8 cellular contexts compared by ENCODE assay signal in genomic region chr7:1729183-1729582, GRCh38. TPM values are rescaled to one million over a fixed set of nuclear protein-coding genes. Genes with fewer than 3 reads are reported as not detected.
"Had no signal": no experiment of that assay in that cellular context is flagged by ENCODE, and none has a peak within 500 bp of the region (broad histone marks: within the 10 kb centered on the region; RNA-seq: fewer than 3 reads in every experiment).

No MANE protein-coding gene starts in this region.

- FAIRE-seq: G401.6, GM12878, GM12891, GM12892, GM18507, GM19239 had no signal

- DNase-seq: GDM1, GF-D8 had no signal

- ATAC-seq: GM12878 had no signal

- H3K4me3 ChIP-seq: GM12878 had no signal

RNA-seq across cellular contexts. Expression of gene ELFN1, which starts 59.1 kb away (rescaled TPM):
- total RNA-seq: GM12878 had no signal
